In the genomic region with DNA sequence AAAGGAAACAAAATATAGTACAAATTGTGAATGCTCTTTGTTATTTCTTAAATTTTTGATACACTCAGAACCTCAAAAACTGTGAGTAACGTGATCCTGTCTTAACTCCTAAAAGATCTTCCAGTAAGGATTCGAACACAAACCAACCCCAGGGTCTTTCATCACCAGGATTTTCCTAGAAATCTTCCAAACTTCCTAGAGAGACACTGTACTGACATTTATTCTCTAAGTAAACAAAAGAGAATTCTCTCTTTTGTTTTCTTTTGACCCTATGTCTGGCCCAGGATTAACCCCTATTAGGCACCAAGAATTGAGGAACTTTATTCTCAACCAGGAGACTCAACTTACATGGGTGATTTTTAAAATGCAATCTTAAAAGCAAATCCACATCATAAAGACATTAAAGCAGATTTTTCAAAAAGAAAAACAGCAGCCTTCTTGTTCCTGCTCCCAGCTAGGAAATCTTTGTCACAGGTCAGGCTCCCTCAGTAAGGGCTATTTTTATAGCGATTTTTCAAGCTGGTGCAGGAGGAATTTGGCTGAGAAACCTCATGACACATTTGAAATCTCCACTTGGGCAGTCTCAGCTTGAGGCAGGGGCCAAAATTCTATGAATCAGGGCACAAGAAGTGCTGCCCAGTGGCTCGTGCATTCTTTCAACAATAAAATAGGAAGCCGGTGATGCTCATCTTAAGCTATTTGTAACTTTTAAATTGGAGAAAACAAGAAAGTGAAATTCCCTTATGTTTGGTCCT, we compare ENCODE assay signal across 1 cellular context.
TF ChIP-seq lines count a peak whose summit lies in the region.

No MANE protein-coding gene starts in this region.

TF ChIP-seq in HepG2, 621 proteins besides CTCF, POLR2A, EP300 and RAD21 (continued from another document and continues in another):
- TF ChIP-seq, protein P1, sequence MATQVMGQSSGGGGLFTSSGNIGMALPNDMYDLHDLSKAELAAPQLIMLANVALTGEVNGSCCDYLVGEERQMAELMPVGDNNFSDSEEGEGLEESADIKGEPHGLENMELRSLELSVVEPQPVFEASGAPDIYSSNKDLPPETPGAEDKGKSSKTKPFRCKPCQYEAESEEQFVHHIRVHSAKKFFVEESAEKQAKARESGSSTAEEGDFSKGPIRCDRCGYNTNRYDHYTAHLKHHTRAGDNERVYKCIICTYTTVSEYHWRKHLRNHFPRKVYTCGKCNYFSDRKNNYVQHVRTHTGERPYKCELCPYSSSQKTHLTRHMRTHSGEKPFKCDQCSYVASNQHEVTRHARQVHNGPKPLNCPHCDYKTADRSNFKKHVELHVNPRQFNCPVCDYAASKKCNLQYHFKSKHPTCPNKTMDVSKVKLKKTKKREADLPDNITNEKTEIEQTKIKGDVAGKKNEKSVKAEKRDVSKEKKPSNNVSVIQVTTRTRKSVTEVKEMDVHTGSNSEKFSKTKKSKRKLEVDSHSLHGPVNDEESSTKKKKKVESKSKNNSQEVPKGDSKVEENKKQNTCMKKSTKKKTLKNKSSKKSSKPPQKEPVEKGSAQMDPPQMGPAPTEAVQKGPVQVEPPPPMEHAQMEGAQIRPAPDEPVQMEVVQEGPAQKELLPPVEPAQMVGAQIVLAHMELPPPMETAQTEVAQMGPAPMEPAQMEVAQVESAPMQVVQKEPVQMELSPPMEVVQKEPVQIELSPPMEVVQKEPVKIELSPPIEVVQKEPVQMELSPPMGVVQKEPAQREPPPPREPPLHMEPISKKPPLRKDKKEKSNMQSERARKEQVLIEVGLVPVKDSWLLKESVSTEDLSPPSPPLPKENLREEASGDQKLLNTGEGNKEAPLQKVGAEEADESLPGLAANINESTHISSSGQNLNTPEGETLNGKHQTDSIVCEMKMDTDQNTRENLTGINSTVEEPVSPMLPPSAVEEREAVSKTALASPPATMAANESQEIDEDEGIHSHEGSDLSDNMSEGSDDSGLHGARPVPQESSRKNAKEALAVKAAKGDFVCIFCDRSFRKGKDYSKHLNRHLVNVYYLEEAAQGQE (IDR thresholded peaks at IDR 0.05; ENCODE audit: borderline replicate concordance in 1 of 2, low read depth in 1 of 2, low read length in 2 of 2), result 0 out of 4 replicates have a peak, but pooled peaks of 1 of the 2 experiments have one; percentile 11
- TF ChIP-seq ELF3 (CRISPR knock-in tag; IDR thresholded peaks at IDR 0.05) (0 out of 2 replicates have a peak, but pooled peaks have one; percentile 26), ZNF12 (CRISPR knock-in tag; IDR thresholded peaks at IDR 0.05) (no peak), SMARCE1 (IDR thresholded peaks at IDR 0.05; ENCODE audit: borderline replicate concordance) (no peak), ONECUT2 (CRISPR knock-in tag; IDR thresholded peaks at IDR 0.05) (no peak), ZNF3 (CRISPR knock-in tag; IDR thresholded peaks at IDR 0.05) (no peak), MED1 (CRISPR knock-in tag; IDR thresholded peaks at IDR 0.05) (0 out of 2 replicates have a peak, but pooled peaks have one; percentile 11), JUN (CRISPR knock-in tag; IDR thresholded peaks at IDR 0.05) (no peak), ETV5 (CRISPR knock-in tag; IDR thresholded peaks at IDR 0.05; ENCODE audit: borderline replicate concordance) (no peak), SOX13 (IDR thresholded peaks at IDR 0.05) (no peak), SOX13 (CRISPR knock-in tag; conservative IDR thresholded peaks at IDR 0.05 in 1 of 2, IDR thresholded peaks at IDR 0.05 in 1 of 2) (peak in 1 of 2 experiments; percentile 94; a peak in 2 of 4 replicates), BCL6 (CRISPR knock-in tag; IDR thresholded peaks at IDR 0.05) (peak; percentile 100), ZNF274 (CRISPR knock-in tag; IDR thresholded peaks at IDR 0.05) (no peak), ZFP36L1 (CRISPR knock-in tag; IDR thresholded peaks at IDR 0.05) (no peak), KDM5B (CRISPR knock-in tag; IDR thresholded peaks at IDR 0.05; ENCODE audit: borderline replicate concordance) (no peak), NR2F6 (IDR thresholded peaks at IDR 0.05) (peak; percentile 79; the same call in 1 of the 2 replicates), NR2F6 (CRISPR knock-in tag; IDR thresholded peaks at IDR 0.05) (0 out of 2 replicates have a peak, but pooled peaks have one; percentile 54), RXRA (CRISPR knock-in tag; IDR thresholded peaks at IDR 0.05) (no peak), GATAD2A (CRISPR knock-in tag; IDR thresholded peaks at IDR 0.05) (peak; percentile 64), ZNF34 (CRISPR knock-in tag; IDR thresholded peaks at IDR 0.05; ENCODE audit: borderline replicate concordance) (no peak), SCMH1 (CRISPR knock-in tag; IDR thresholded peaks at IDR 0.05; ENCODE audit: borderline replicate concordance) (no peak), KLF11 (CRISPR knock-in tag; IDR thresholded peaks at IDR 0.05) (no peak), ZSCAN20 (CRISPR knock-in tag; IDR thresholded peaks at IDR 0.05; ENCODE audit: borderline replicate concordance) (no peak), NR2F2 (IDR thresholded peaks at IDR 0.05; ENCODE audit: borderline replicate concordance, low read depth) (peak; percentile 73), ZNF124 (CRISPR knock-in tag; IDR thresholded peaks at IDR 0.05) (no peak), PHF20 (CRISPR knock-in tag; IDR thresholded peaks at IDR 0.05) (no peak), PPARG (CRISPR knock-in tag; conservative IDR thresholded peaks at IDR 0.05) (no peak), CREM (IDR thresholded peaks at IDR 0.05) (peak; percentile 46; the same call in 1 of the 2 replicates), CREM (CRISPR knock-in tag; IDR thresholded peaks at IDR 0.05) (no peak), ZNF781 (CRISPR knock-in tag; IDR thresholded peaks at IDR 0.05; ENCODE audit: borderline replicate concordance, not compliant biosample characterization) (no peak), ZNF652 (CRISPR knock-in tag; IDR thresholded peaks at IDR 0.05; ENCODE audit: borderline replicate concordance, low read depth) (peak; percentile 90), KAT8 (CRISPR knock-in tag; IDR thresholded peaks at IDR 0.05) (peak; percentile 52; the same call in 1 of the 2 replicates), ZFP36 (IDR thresholded peaks at IDR 0.05; ENCODE audit: borderline replicate concordance, low read depth, low read length, partially characterized antibody) (no peak)
- TF ChIP-seq, protein P2, sequence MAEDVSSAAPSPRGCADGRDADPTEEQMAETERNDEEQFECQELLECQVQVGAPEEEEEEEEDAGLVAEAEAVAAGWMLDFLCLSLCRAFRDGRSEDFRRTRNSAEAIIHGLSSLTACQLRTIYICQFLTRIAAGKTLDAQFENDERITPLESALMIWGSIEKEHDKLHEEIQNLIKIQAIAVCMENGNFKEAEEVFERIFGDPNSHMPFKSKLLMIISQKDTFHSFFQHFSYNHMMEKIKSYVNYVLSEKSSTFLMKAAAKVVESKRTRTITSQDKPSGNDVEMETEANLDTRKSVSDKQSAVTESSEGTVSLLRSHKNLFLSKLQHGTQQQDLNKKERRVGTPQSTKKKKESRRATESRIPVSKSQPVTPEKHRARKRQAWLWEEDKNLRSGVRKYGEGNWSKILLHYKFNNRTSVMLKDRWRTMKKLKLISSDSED (CRISPR knock-in tag; IDR thresholded peaks at IDR 0.05), result no peak
- TF ChIP-seq, protein P3, sequence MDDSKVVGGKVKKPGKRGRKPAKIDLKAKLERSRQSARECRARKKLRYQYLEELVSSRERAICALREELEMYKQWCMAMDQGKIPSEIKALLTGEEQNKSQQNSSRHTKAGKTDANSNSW (CRISPR knock-in tag; IDR thresholded peaks at IDR 0.05; ENCODE audit: borderline replicate concordance), result no peak
- TF ChIP-seq, protein P4, sequence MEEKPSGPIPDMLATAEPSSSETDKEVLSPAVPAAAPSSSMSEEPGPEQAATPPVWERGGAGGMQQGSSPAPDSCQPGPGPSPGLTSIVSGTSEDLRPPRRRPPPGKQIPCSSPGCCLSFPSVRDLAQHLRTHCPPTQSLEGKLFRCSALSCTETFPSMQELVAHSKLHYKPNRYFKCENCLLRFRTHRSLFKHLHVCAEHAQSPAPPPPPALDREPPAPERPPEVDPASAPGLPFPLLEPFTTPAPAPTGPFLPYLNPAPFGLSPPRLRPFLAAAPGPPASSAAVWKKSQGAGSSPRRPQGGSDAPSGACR (CRISPR knock-in tag; IDR thresholded peaks at IDR 0.05), result no peak
- TF ChIP-seq, protein P5, sequence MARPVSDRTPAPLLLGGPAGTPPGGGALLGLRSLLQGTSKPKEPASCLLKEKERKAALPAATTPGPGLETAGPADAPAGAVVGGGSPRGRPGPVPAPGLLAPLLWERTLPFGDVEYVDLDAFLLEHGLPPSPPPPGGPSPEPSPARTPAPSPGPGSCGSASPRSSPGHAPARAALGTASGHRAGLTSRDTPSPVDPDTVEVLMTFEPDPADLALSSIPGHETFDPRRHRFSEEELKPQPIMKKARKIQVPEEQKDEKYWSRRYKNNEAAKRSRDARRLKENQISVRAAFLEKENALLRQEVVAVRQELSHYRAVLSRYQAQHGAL (CRISPR knock-in tag; IDR thresholded peaks at IDR 0.05; ENCODE audit: not compliant biosample characterization), result no peak
- TF ChIP-seq, protein P6, sequence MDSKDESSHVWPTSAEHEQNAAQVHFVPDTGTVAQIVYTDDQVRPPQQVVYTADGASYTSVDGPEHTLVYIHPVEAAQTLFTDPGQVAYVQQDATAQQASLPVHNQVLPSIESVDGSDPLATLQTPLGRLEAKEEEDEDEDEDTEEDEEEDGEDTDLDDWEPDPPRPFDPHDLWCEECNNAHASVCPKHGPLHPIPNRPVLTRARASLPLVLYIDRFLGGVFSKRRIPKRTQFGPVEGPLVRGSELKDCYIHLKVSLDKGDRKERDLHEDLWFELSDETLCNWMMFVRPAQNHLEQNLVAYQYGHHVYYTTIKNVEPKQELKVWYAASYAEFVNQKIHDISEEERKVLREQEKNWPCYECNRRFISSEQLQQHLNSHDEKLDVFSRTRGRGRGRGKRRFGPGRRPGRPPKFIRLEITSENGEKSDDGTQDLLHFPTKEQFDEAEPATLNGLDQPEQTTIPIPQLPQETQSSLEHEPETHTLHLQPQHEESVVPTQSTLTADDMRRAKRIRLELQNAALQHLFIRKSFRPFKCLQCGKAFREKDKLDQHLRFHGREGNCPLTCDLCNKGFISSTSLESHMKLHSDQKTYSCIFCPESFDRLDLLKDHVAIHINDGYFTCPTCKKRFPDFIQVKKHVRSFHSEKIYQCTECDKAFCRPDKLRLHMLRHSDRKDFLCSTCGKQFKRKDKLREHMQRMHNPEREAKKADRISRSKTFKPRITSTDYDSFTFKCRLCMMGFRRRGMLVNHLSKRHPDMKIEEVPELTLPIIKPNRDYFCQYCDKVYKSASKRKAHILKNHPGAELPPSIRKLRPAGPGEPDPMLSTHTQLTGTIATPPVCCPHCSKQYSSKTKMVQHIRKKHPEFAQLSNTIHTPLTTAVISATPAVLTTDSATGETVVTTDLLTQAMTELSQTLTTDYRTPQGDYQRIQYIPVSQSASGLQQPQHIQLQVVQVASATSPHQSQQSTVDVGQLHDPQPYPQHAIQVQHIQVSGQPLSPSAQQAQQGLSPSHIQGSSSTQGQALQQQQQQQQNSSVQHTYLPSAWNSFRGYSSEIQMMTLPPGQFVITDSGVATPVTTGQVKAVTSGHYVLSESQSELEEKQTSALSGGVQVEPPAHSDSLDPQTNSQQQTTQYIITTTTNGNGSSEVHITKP (CRISPR knock-in tag; IDR thresholded peaks at IDR 0.05; ENCODE audit: low read depth), result no peak
- TF ChIP-seq, protein P7, sequence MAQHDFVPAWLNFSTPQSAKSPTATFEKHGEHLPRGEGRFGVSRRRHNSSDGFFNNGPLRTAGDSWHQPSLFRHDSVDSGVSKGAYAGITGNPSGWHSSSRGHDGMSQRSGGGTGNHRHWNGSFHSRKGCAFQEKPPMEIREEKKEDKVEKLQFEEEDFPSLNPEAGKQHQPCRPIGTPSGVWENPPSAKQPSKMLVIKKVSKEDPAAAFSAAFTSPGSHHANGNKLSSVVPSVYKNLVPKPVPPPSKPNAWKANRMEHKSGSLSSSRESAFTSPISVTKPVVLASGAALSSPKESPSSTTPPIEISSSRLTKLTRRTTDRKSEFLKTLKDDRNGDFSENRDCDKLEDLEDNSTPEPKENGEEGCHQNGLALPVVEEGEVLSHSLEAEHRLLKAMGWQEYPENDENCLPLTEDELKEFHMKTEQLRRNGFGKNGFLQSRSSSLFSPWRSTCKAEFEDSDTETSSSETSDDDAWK (CRISPR knock-in tag; IDR thresholded peaks at IDR 0.05), result no peak
- TF ChIP-seq, protein P8, sequence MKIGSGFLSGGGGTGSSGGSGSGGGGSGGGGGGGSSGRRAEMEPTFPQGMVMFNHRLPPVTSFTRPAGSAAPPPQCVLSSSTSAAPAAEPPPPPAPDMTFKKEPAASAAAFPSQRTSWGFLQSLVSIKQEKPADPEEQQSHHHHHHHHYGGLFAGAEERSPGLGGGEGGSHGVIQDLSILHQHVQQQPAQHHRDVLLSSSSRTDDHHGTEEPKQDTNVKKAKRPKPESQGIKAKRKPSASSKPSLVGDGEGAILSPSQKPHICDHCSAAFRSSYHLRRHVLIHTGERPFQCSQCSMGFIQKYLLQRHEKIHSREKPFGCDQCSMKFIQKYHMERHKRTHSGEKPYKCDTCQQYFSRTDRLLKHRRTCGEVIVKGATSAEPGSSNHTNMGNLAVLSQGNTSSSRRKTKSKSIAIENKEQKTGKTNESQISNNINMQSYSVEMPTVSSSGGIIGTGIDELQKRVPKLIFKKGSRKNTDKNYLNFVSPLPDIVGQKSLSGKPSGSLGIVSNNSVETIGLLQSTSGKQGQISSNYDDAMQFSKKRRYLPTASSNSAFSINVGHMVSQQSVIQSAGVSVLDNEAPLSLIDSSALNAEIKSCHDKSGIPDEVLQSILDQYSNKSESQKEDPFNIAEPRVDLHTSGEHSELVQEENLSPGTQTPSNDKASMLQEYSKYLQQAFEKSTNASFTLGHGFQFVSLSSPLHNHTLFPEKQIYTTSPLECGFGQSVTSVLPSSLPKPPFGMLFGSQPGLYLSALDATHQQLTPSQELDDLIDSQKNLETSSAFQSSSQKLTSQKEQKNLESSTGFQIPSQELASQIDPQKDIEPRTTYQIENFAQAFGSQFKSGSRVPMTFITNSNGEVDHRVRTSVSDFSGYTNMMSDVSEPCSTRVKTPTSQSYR (CRISPR knock-in tag; IDR thresholded peaks at IDR 0.05; ENCODE audit: borderline replicate concordance), result no peak
- TF ChIP-seq, protein P9, sequence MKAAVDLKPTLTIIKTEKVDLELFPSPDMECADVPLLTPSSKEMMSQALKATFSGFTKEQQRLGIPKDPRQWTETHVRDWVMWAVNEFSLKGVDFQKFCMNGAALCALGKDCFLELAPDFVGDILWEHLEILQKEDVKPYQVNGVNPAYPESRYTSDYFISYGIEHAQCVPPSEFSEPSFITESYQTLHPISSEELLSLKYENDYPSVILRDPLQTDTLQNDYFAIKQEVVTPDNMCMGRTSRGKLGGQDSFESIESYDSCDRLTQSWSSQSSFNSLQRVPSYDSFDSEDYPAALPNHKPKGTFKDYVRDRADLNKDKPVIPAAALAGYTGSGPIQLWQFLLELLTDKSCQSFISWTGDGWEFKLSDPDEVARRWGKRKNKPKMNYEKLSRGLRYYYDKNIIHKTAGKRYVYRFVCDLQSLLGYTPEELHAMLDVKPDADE (CRISPR knock-in tag; IDR thresholded peaks at IDR 0.05), result no peak
